Comparison of ENCODE assay signal across 1 cellular context in genomic region chr16:75148311-75149195, GRCh38.
A peak's percentile ranks its signal among the peaks of the same experiment; 100 is the strongest.
TF ChIP-seq lines count a peak whose summit lies in the region.

TSS of gene ZFP1 (plus strand) at chr16:75148524. CDS start at chr16:75152952, 4,428 bp downstream.

TF ChIP-seq in HepG2, 621 proteins besides CTCF, POLR2A, EP300 and RAD21 (continued from another document and continues in another):
- TF ChIP-seq ZBTB2 (CRISPR knock-in tag; IDR thresholded peaks at IDR 0.05; ENCODE audit: low read depth) (no peak; the same call in 1 of the 2 replicates), SNRNP70 (IDR thresholded peaks at IDR 0.05; ENCODE audit: low read depth, low read length) (no peak), MAZ (IDR thresholded peaks at IDR 0.05; ENCODE audit: borderline replicate concordance, low read depth, low read length) (peak; percentile 15; the same call in 1 of the 2 replicates), MAZ (CRISPR knock-in tag; IDR thresholded peaks at IDR 0.05; ENCODE audit: low read depth) (peak; percentile 89), IRF9 (CRISPR knock-in tag; IDR thresholded peaks at IDR 0.05; ENCODE audit: borderline replicate concordance) (peak; percentile 96; the same call in 1 of the 2 replicates), TEAD3 (CRISPR knock-in tag; optimal IDR thresholded peaks at IDR 0.05; ENCODE audit: borderline replicate concordance) (peak; percentile 67), ZNF883 (CRISPR knock-in tag; IDR thresholded peaks at IDR 0.05; ENCODE audit: not compliant biosample characterization) (peak; percentile 95), PHB2 (IDR thresholded peaks at IDR 0.05; ENCODE audit: partially characterized antibody) (no peak), GTF3A (CRISPR knock-in tag; conservative IDR thresholded peaks at IDR 0.05) (0 out of 2 replicates have a peak, but pooled peaks have one; percentile 25), ZNF264 (CRISPR knock-in tag; IDR thresholded peaks at IDR 0.05) (no peak), MAX (IDR thresholded peaks at IDR 0.05) (peak; percentile 50; the same call in 1 of the 2 replicates), E2F1 (CRISPR knock-in tag; IDR thresholded peaks at IDR 0.05) (peak; percentile 90), ZSCAN9 (CRISPR knock-in tag; IDR thresholded peaks at IDR 0.05; ENCODE audit: borderline replicate concordance) (no peak; the same call in 1 of the 2 replicates), ZNF704 (CRISPR knock-in tag; IDR thresholded peaks at IDR 0.05; ENCODE audit: borderline replicate concordance) (peak; percentile 63; the same call in 1 of the 2 replicates), CCDC6 (CRISPR knock-in tag; IDR thresholded peaks at IDR 0.05) (peak; percentile 96), ZBTB7A (CRISPR knock-in tag; IDR thresholded peaks at IDR 0.05) (peak; percentile 53; the same call in 1 of the 2 replicates), BORCS8-MEF2B (CRISPR knock-in tag; IDR thresholded peaks at IDR 0.05) (peak; percentile 96), ZNF556 (CRISPR knock-in tag; IDR thresholded peaks at IDR 0.05; ENCODE audit: borderline replicate concordance) (peak; percentile 91), RERE (CRISPR knock-in tag; IDR thresholded peaks at IDR 0.05; ENCODE audit: low read depth) (no peak), CEBPB (IDR thresholded peaks at IDR 0.05; ENCODE audit: borderline replicate concordance, low read depth, low read length) (no peak), SNAI1 (CRISPR knock-in tag; IDR thresholded peaks at IDR 0.05; ENCODE audit: borderline replicate concordance) (no peak), ZNF747 (CRISPR knock-in tag; IDR thresholded peaks at IDR 0.05; ENCODE audit: borderline replicate concordance) (0 out of 2 replicates have a peak, but pooled peaks have one; percentile 90), ZBTB34 (CRISPR knock-in tag; IDR thresholded peaks at IDR 0.05) (0 out of 2 replicates have a peak, but pooled peaks have one; percentile 43), CCAR2 (optimal IDR thresholded peaks at IDR 0.05; ENCODE audit: low read depth, low read length) (no peak), MAFF (IDR thresholded peaks at IDR 0.05; ENCODE audit: low read depth, low read length) (no peak), ZNF574 (CRISPR knock-in tag; IDR thresholded peaks at IDR 0.05) (peak; percentile 91), E2F2 (CRISPR knock-in tag; IDR thresholded peaks at IDR 0.05; ENCODE audit: borderline replicate concordance) (peak; percentile 83; the same call in 1 of the 2 replicates), FOXA1 (IDR thresholded peaks at IDR 0.05) (no peak), FOXA1 (CRISPR knock-in tag; IDR thresholded peaks at IDR 0.05) (no peak; the same call in 1 of the 2 replicates), CEBPG (CRISPR knock-in tag; IDR thresholded peaks at IDR 0.05) (no peak), XBP1 (CRISPR knock-in tag; IDR thresholded peaks at IDR 0.05) (peak; percentile 43; the same call in 1 of the 2 replicates), ZNF350 (CRISPR knock-in tag; IDR thresholded peaks at IDR 0.05; ENCODE audit: borderline replicate concordance, low read depth) (peak; percentile 97), ZSCAN21 (CRISPR knock-in tag; IDR thresholded peaks at IDR 0.05; ENCODE audit: borderline replicate concordance) (no peak; the same call in 1 of the 2 replicates), ZNF207 (IDR thresholded peaks at IDR 0.05; ENCODE audit: borderline replicate concordance) (no peak), ZNF512 (CRISPR knock-in tag; IDR thresholded peaks at IDR 0.05) (no peak), ZNF34 (CRISPR knock-in tag; IDR thresholded peaks at IDR 0.05; ENCODE audit: borderline replicate concordance) (0 out of 2 replicates have a peak, but pooled peaks have one; percentile 85), ZC3H4 (CRISPR knock-in tag; IDR thresholded peaks at IDR 0.05; ENCODE audit: borderline replicate concordance) (peak; percentile 89; the same call in 1 of the 2 replicates), HCFC1 (IDR thresholded peaks at IDR 0.05; ENCODE audit: low read depth, low read length) (peak; percentile 86), PAWR (CRISPR knock-in tag; IDR thresholded peaks at IDR 0.05; ENCODE audit: borderline replicate concordance) (no peak), ZFAT (CRISPR knock-in tag; conservative IDR thresholded peaks at IDR 0.05) (0 out of 2 replicates have a peak, but pooled peaks have one; percentile 15), ZNF720 (CRISPR knock-in tag; IDR thresholded peaks at IDR 0.05) (no peak), ZNF782 (CRISPR knock-in tag; IDR thresholded peaks at IDR 0.05; ENCODE audit: borderline replicate concordance) (no peak; the same call in none of the 2 replicates), ZNF230 (CRISPR knock-in tag; IDR thresholded peaks at IDR 0.05) (peak; percentile 89)
